In genomic region chr3:129413687-129414506, GRCh38 we compare ENCODE assay signal across 8 cellular contexts. TPM values are rescaled to one million over a fixed set of nuclear protein-coding genes. Genes with fewer than 3 reads are reported as not detected.
A peak's percentile ranks its signal among the peaks of the same experiment; 100 is the strongest.
DNase-seq lines count a peak whose midpoint lies in the region; ATAC-seq and TF ChIP-seq lines count a peak whose summit lies in the region.

No MANE protein-coding gene starts in this region.

- ATAC-seq in GM19351 (IDR thresholded peaks at IDR 0.05; ENCODE audit: unreplicated experiment) (peak; percentile 84), HG03521 (IDR thresholded peaks at IDR 0.05; ENCODE audit: unreplicated experiment) (peak; percentile 61)

- TF ChIP-seq EP300 in stomach (IDR thresholded peaks at IDR 0.05) = no peak

- no peak for TF ChIP-seq CTCF in epithelial cell of proximal tubule (conservative IDR thresholded peaks at IDR 0.05; ENCODE audit: low read depth, low read length)
- peak in 1 of 7 experiments; percentile 6 for TF ChIP-seq CTCF in stomach (IDR thresholded peaks at IDR 0.05)

- no peaks in the 10 kb centered on the region for H3K27me3 ChIP-seq in stomach

- TF ChIP-seq POLR2A in stomach (IDR thresholded peaks at IDR 0.05) = no peak

- H3K9me3 ChIP-seq in stomach = no peaks in the 10 kb centered on the region

- WGBS in stomach, 5 donors = 30 to 44% (median 35%) methylated on average over 4 of the region's 4 CpGs

- H3K4me1 ChIP-seq in stomach = peaks cover 6 to 19% (median 10%) of the 10 kb centered on the region in 4 donors

- intact Hi-C loops in stomach (cut with DNase I; ENCODE audit: low total_unique reads) = no loop called here

- DNase-seq in A172 (ENCODE audit: low spot score) (peak; percentile 93), epithelial cell of proximal tubule (ENCODE audit: low read depth) (peak; percentile 93), stomach (no peak), cerebellar nuclear complex (lab: John Stamatoyannopoulos, UW) (no peak), pons (ENCODE audit: low spot score) (no peak), NCI-H2227 (lab: John Stamatoyannopoulos, UW; ENCODE audit: unreplicated experiment) (no peak)

- H3K4me3 ChIP-seq in epithelial cell of proximal tubule (ENCODE audit: low read depth, low read length) = no peak overlapping the region
- H3K4me3 ChIP-seq in stomach = no peak overlapping the region

- peak overlapping the region; percentile 47 to 84 (median 71) for H3K27ac ChIP-seq in stomach

- no peaks in the 10 kb centered on the region for H3K36me3 ChIP-seq in stomach

RNA-seq across cellular contexts. Expression of gene EFCAB12, which starts 14.5 kb away (rescaled TPM):
- total RNA-seq in A172 (2014; rRNA removed; shearing (Covaris generic)) = 0.05 and 0.10 TPM in 2 replicates
- total RNA-seq in epithelial cell of proximal tubule (not detected in 2 replicates), stomach (1 to 10 TPM in 1 of 5 donors, under 1 TPM in 2, not detected in 2; 0.72 to 4.0 (median 0.92) TPM)
- 1 to 10 TPM in 2 of 3 donors, under 1 TPM in 1; 0.33 to 2.7 (median 2.6) TPM for polyA plus RNA-seq in stomach

RNA-seq across cellular contexts. Expression of gene MBD4, which starts 25.9 kb away (rescaled TPM):
- 63.0 and 63.3 TPM in 2 replicates for total RNA-seq in A172 (2014; rRNA removed; shearing (Covaris generic))
- total RNA-seq in epithelial cell of proximal tubule (25.2 and 25.7 TPM in 2 replicates), stomach (10 to 100 TPM in 4 of 5 donors, 1 to 10 TPM in 1; 5.8 to 74.1 (median 40.6) TPM)
- polyA plus RNA-seq in stomach = 10 to 100 TPM; 13.8 to 23.4 (median 20.1) TPM

RNA-seq across cellular contexts. Expression of gene IFT122, which starts 26.1 kb away (rescaled TPM):
- total RNA-seq in A172 (2014; rRNA removed; shearing (Covaris generic)) = 21.5 and 22.3 TPM in 2 replicates
- 15.2 and 19.2 TPM in 2 replicates for total RNA-seq in epithelial cell of proximal tubule
- 100 to 1,000 TPM in 2 of 5 donors, 10 to 100 TPM in 2, 1 to 10 TPM in 1; 9.9 to 163 (median 61.5) TPM for total RNA-seq in stomach
- 10 to 100 TPM; 12.3 to 17.0 (median 13.9) TPM for polyA plus RNA-seq in stomach

Comparison
In these comparisons a context has a peak if more than half of its experiments do, and no peak if none do; other contexts are left out.
1. DNase-seq: peak in A172 (single experiment) and epithelial cell of proximal tubule (single experiment); none in stomach (single experiment), cerebellar nuclear complex (0 of 2), pons (single experiment) and NCI-H2227 (single experiment).